11 cellular contexts compared by ENCODE assay signal in the genomic region with DNA sequence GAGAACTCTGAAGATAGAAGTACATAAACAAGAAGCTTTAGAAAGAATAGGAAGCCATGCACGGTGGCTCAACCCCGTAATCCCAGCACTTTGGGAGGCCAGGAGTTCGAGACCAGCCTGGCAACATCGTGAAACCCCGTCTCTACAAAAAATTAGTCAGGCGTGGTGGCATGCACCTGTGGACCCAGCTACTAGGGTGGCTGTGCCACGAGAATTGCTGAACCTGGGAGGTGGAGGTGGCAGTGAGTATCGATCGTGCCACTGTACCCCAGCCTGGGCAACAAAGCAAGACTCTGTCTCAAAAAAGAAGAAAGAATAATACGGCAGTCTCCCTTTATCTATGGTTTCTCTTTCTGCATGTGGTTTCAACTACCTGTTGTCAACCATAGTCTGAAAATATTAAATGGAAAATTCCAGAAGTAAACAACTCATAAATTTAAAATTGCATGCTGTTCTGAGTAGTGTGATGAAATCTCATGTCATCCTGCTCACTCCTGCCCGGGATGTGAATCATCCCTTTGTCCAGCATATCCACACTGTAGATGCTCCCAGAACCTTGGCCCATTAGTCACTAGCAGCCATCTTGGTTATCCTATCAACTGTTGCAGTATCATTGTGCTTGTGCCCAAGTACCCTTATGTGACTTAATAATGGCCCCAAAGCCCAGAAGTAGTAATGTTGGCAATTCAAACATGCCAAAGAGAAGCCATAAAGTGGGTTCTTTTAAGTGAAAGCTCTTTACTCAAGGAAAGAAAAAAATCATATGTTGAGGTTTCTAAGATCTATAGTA. TPM values are rescaled to one million over a fixed set of nuclear protein-coding genes. Genes with fewer than 3 reads are reported as not detected.
DNase-seq lines count a peak whose midpoint lies in the region; ATAC-seq and TF ChIP-seq lines count a peak whose summit lies in the region.
"Had no signal": no experiment of that assay in that cellular context is flagged by ENCODE, and none has a peak within 500 bp of the region (broad histone marks: within the 10 kb centered on the region; RNA-seq: fewer than 3 reads in every experiment).

No MANE protein-coding gene starts in this region.

- peaks cover 96% of the 10 kb centered on the region for H3K36me3 ChIP-seq in RWPE2 (ENCODE audit: low read depth)

- ATAC-seq in RWPE2 (ENCODE audit: low read depth) (peak; percentile 98), omental fat pad (ENCODE audit: low FRiP score) (peak; percentile 81), GM19035 (IDR thresholded peaks at IDR 0.05; ENCODE audit: unreplicated experiment) (no peak), HG02970 (IDR thresholded peaks at IDR 0.05; ENCODE audit: low FRiP score, unreplicated experiment) (no peak)

- H3K4me1 ChIP-seq in RWPE2 (ENCODE audit: insufficient read depth, poor library complexity, severe bottlenecking) = peaks cover 32% of the 10 kb centered on the region

- no peak for TF ChIP-seq CTCF in RWPE2 (IDR thresholded peaks at IDR 0.05; ENCODE audit: poor library complexity, severe bottlenecking)
- no peak for TF ChIP-seq CTCF in omental fat pad (IDR thresholded peaks at IDR 0.05)

- peak overlapping the region; percentile 38 for H3K27ac ChIP-seq in RWPE2 (ENCODE audit: poor library complexity, severe bottlenecking)
- H3K27ac ChIP-seq: neutrophil had no signal

- no peaks in the 10 kb centered on the region for H3K9me3 ChIP-seq in RWPE2 (ENCODE audit: severe bottlenecking)
- H3K9me3 ChIP-seq: neutrophil had no signal

- peak; percentile 18 for DNase-seq in DMS53 (lab: John Stamatoyannopoulos, UW)
- DNase-seq in DMS53 treated with DMSO at 0.1 percent for 48 hours (lab: John Stamatoyannopoulos, UW; ENCODE audit: unreplicated experiment) = no peak
- DNase-seq in RWPE2 (ENCODE audit: low spot score) = peak; percentile 74
- peak; percentile 67 for DNase-seq in dedifferentiated amniotic fluid mesenchymal stem cell (ENCODE audit: extremely low spot score)
- no peak for DNase-seq in omental fat pad (ENCODE audit: low spot score)
- DNase-seq in NCI-H2227 treated with DMSO at 0.1 percent for 48 hours (lab: John Stamatoyannopoulos, UW) = no peak
- DNase-seq: 8988T; activated CD4-positive, alpha-beta T cell treated with anti-CD3 and anti-CD28 coated beads for 1 hour had no signal

- no peak overlapping the region for H3K4me3 ChIP-seq in RWPE2 (ENCODE audit: severe bottlenecking)

- no peaks in the 10 kb centered on the region for H3K27me3 ChIP-seq in RWPE2 (ENCODE audit: insufficient read depth, poor library complexity, severe bottlenecking)
- H3K27me3 ChIP-seq: neutrophil had no signal

RNA-seq across cellular contexts. Expression of gene DEK, which starts 22.1 kb away (rescaled TPM):
- total RNA-seq in omental fat pad = 100 to 1,000 TPM in 2 of 4 donors, 10 to 100 TPM in 2; 68.1 to 106 (median 91.6) TPM

Comparison
In these comparisons a context has a peak if more than half of its experiments do, and no peak if none do; other contexts are left out.
1. DNase-seq: peak in DMS53 (single experiment), RWPE2 (single experiment) and dedifferentiated amniotic fluid mesenchymal stem cell (single experiment); none in DMS53 treated with DMSO at 0.1 percent for 48 hours (single experiment), omental fat pad (single experiment) and NCI-H2227 treated with DMSO at 0.1 percent for 48 hours (single experiment).
2. ATAC-seq: peak in RWPE2 (single experiment) and omental fat pad (single experiment); none in GM19035 (single experiment) and HG02970 (single experiment).